1 cellular context compared by ENCODE assay signal in the genomic region with DNA sequence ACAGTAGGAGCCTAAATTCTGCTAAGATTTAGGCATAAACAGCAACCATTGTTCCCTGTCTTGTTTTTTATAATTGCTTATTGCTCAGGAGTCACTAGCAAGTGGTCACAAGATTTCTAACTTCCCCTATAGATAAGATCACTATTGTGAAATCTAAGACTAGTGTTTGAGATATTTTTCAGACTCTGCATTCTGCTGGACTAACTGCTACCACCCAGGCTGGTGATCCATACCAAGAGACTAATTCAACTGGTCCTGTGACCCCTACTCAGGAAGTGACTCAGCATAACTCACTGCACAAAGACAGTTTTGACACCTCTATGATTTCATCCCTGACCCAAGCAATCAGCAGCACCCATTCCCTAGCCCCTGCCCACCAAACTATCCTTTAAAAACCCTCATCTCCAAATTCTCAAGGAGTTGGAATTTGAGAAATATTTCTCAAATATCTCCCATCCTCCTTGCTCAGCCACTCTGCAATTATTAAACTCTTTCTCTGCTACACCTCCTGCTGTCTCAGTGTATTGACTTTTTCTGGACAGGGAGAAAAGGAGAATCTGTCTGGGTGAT.
TF ChIP-seq lines count a peak whose summit lies in the region.

No MANE protein-coding gene starts in this region.

TF ChIP-seq in K562, 482 proteins besides CTCF, POLR2A, EP300 and RAD21 (continues in another document):
- TF ChIP-seq, protein P1, sequence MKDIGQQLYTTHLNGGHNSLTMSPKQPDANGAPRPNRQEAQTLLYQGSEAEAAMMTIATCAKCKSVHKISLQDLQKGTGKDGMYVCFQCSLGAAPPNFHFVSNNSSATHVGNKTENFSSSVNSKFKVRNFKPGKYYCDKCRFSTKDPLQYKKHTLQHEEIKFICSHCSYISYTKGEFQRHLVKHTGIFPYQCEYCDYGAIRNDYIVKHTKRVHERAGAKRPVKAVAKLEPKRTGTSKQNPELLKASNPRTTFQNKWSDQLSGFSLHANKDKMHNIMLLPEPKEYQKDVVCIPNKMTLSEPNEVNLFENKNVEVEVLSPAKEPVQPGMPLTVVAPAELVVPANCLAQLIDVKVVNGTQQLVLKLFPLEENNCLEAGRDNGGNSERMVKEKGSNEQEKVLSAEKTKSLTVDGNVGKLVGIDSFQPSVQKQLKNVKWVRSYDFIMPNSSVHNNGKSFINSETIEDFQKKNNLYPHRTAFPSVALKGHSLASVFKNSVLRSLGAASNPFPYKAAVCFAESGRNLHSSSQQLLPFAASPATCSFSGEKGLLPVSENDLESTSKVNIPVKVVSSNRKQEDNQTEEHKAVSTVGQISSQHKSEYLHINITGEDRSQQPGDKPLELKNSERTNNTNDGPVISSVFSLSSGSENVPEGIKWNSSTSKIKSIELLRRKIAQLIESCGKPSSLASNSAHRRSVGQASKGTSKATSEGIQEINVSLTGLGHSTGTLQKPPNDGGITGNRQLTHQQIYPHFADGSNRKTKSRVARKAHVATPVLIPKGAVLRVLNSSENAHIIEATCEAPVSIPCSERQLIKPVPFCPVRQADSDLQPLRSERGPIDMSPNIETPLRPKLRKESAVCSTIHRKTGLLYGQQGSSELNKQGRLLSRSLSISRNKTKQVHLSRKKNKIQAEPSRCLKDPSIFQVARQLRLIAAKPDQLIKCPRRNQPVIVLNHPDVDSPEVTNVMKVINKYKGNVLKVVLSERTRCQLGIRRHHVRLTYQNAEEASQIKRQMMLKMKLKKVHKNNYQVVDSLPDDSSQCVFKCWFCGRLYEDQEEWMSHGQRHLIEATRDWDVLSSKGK (CRISPR knock-in tag; IDR thresholded peaks at IDR 0.05) = no peak
- TF ChIP-seq CEBPB (tag; IDR thresholded peaks at IDR 0.05) = peak; percentile 98
- TF ChIP-seq, protein P2, sequence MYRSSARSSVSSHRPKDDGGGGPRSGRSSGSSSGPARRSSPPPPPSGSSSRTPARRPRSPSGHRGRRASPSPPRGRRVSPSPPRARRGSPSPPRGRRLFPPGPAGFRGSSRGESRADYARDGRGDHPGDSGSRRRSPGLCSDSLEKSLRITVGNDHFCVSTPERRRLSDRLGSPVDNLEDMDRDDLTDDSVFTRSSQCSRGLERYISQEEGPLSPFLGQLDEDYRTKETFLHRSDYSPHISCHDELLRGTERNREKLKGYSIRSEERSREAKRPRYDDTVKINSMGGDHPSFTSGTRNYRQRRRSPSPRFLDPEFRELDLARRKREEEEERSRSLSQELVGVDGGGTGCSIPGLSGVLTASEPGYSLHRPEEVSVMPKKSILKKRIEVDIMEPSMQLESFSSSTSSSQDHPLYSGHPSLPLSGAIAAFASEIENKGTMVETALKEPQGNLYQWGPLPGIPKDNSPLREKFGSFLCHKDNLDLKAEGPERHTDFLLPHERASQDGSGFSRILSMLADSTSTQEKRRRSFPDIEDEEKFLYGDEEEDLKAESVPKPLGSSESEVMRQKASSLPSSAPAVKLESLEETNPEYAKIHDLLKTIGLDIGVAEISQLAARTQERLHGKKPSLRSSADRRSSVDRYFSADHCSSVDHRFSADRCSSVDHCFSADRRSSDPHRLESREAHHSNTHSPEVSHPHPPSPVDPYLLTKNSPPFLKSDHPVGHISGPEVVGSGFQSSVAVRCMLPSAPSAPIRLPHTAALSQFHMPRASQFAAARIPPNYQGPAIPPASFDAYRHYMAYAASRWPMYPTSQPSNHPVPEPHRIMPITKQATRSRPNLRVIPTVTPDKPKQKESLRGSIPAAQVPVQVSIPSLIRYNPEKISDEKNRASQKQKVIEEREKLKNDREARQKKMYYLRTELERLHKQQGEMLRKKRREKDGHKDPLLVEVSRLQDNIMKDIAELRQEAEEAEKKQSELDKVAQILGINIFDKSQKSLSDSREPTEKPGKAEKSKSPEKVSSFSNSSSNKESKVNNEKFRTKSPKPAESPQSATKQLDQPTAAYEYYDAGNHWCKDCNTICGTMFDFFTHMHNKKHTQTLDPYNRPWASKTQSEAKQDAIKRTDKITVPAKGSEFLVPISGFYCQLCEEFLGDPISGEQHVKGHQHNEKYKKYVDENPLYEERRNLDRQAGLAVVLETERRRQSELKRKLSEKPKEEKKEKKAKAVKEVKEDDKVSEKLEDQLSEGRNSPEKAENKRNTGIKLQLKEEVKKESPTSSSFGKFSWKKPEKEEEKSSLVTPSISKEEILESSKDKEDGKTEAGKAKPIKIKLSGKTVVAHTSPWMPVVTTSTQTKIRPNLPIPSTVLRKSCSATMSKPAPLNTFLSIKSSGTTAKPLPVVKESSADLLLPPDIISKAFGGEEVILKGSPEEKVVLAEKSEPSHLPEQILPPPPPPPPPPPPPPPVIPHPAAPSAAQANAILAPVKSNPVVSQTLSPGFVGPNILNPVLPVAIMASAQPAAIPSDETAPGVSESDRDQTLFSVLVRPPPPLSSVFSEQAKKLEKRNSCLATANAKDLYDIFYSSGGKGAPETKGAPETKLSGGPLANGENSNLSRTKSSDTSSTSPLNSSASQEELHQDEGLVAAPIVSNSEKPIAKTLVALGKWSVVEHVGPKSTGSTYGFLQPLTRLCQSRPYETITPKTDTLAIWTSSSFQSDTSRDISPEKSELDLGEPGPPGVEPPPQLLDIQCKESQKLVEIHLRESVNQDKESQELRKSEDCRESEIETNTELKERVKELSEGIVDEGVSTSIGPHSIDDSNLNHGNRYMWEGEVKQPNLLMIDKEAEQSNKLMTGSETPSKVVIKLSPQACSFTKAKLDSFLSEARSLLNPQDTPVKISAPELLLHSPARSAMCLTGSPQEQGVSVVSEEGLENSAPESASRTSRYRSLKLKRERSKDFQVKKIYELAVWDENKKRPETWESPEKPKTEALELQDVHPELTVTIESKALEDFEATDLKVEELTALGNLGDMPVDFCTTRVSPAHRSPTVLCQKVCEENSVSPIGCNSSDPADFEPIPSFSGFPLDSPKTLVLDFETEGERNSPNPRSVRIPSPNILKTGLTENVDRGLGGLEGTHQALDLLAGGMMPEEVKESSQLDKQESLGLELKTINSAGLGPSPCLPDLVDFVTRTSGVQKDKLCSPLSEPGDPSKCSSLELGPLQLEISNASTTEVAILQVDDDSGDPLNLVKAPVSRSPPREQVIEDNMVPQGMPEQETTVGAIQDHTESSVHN (IDR thresholded peaks at IDR 0.05; ENCODE audit: borderline replicate concordance in 1 of 2, low read depth in 1 of 2) = peak in 1 of 2 experiments; percentile 67; a peak in 1 of 4 replicates
- TF ChIP-seq, protein P3, sequence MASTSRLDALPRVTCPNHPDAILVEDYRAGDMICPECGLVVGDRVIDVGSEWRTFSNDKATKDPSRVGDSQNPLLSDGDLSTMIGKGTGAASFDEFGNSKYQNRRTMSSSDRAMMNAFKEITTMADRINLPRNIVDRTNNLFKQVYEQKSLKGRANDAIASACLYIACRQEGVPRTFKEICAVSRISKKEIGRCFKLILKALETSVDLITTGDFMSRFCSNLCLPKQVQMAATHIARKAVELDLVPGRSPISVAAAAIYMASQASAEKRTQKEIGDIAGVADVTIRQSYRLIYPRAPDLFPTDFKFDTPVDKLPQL (IDR thresholded peaks at IDR 0.05; ENCODE audit: extremely low read depth, insufficient read length) = no peak
- 0 out of 2 replicates have a peak, but pooled peaks have one; percentile 21 for TF ChIP-seq NFRKB (IDR thresholded peaks at IDR 0.05; ENCODE audit: low read depth)
- TF ChIP-seq DPF2 (IDR thresholded peaks at IDR 0.05) = peak; percentile 77
- no peak for TF ChIP-seq SAFB (IDR thresholded peaks at IDR 0.05; ENCODE audit: borderline replicate concordance, low read depth, low read length)
- no peak; the same call in 1 of the 2 replicates for TF ChIP-seq SMARCA5 (IDR thresholded peaks at IDR 0.05)
- peak; percentile 71 for TF ChIP-seq NFE2L1 (tag; IDR thresholded peaks at IDR 0.05; ENCODE audit: borderline replicate concordance, low read depth)
- no peak for TF ChIP-seq ZNF282 (CRISPR knock-in tag; IDR thresholded peaks at IDR 0.05)
- TF ChIP-seq EHMT2 (IDR thresholded peaks at IDR 0.05) = peak; percentile 70; the same call in 1 of the 2 replicates
- TF ChIP-seq ESRRB (CRISPR knock-in tag; IDR thresholded peaks at IDR 0.05; ENCODE audit: borderline replicate concordance) = no peak
- TF ChIP-seq SMARCE1 (IDR thresholded peaks at IDR 0.05) = peak; percentile 82; the same call in 1 of the 2 replicates
- no peak for TF ChIP-seq POLR2H (tag; IDR thresholded peaks at IDR 0.05; ENCODE audit: low read depth)
- TF ChIP-seq, protein P4, sequence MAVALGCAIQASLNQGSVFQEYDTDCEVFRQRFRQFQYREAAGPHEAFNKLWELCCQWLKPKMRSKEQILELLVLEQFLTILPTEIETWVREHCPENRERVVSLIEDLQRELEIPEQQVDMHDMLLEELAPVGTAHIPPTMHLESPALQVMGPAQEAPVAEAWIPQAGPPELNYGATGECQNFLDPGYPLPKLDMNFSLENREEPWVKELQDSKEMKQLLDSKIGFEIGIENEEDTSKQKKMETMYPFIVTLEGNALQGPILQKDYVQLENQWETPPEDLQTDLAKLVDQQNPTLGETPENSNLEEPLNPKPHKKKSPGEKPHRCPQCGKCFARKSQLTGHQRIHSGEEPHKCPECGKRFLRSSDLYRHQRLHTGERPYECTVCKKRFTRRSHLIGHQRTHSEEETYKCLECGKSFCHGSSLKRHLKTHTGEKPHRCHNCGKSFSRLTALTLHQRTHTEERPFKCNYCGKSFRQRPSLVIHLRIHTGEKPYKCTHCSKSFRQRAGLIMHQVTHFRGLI (CRISPR knock-in tag; IDR thresholded peaks at IDR 0.05) = no peak
- TF ChIP-seq BHLHE40 (IDR thresholded peaks at IDR 0.05; ENCODE audit: low read length) = no peak
- peak; percentile 68; the same call in 1 of the 2 replicates for TF ChIP-seq CBX1 (IDR thresholded peaks at IDR 0.05; ENCODE audit: low read depth)
- TF ChIP-seq, protein P5, sequence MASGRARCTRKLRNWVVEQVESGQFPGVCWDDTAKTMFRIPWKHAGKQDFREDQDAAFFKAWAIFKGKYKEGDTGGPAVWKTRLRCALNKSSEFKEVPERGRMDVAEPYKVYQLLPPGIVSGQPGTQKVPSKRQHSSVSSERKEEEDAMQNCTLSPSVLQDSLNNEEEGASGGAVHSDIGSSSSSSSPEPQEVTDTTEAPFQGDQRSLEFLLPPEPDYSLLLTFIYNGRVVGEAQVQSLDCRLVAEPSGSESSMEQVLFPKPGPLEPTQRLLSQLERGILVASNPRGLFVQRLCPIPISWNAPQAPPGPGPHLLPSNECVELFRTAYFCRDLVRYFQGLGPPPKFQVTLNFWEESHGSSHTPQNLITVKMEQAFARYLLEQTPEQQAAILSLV (tag; IDR thresholded peaks at IDR 0.05) = 0 out of 2 replicates have a peak, but pooled peaks have one; percentile 51
- no peak for TF ChIP-seq U2AF1 (optimal IDR thresholded peaks at IDR 0.05; ENCODE audit: low read depth, low read length)
- no peak for TF ChIP-seq KAT7 (CRISPR knock-in tag; IDR thresholded peaks at IDR 0.05; ENCODE audit: borderline replicate concordance)
- no peak for TF ChIP-seq ZZZ3 (IDR thresholded peaks at IDR 0.05)
- peak; percentile 37; the same call in 1 of the 2 replicates for TF ChIP-seq MTA1 (IDR thresholded peaks at IDR 0.05; ENCODE audit: borderline replicate concordance)
- TF ChIP-seq TRIM28 (IDR thresholded peaks at IDR 0.05) = peak; percentile 97
- TF ChIP-seq, protein P6, sequence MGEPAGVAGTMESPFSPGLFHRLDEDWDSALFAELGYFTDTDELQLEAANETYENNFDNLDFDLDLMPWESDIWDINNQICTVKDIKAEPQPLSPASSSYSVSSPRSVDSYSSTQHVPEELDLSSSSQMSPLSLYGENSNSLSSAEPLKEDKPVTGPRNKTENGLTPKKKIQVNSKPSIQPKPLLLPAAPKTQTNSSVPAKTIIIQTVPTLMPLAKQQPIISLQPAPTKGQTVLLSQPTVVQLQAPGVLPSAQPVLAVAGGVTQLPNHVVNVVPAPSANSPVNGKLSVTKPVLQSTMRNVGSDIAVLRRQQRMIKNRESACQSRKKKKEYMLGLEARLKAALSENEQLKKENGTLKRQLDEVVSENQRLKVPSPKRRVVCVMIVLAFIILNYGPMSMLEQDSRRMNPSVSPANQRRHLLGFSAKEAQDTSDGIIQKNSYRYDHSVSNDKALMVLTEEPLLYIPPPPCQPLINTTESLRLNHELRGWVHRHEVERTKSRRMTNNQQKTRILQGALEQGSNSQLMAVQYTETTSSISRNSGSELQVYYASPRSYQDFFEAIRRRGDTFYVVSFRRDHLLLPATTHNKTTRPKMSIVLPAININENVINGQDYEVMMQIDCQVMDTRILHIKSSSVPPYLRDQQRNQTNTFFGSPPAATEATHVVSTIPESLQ (CRISPR knock-in tag; IDR thresholded peaks at IDR 0.05) = no peak
- no peak for TF ChIP-seq SP1 (CRISPR knock-in tag; IDR thresholded peaks at IDR 0.05)
- TF ChIP-seq TRIM24 (IDR thresholded peaks at IDR 0.05) = peak; percentile 98
- no peak for TF ChIP-seq ZNF133 (CRISPR knock-in tag; IDR thresholded peaks at IDR 0.05)
- peak; percentile 77 for TF ChIP-seq ARID1B (IDR thresholded peaks at IDR 0.05)
- TF ChIP-seq, protein P7, sequence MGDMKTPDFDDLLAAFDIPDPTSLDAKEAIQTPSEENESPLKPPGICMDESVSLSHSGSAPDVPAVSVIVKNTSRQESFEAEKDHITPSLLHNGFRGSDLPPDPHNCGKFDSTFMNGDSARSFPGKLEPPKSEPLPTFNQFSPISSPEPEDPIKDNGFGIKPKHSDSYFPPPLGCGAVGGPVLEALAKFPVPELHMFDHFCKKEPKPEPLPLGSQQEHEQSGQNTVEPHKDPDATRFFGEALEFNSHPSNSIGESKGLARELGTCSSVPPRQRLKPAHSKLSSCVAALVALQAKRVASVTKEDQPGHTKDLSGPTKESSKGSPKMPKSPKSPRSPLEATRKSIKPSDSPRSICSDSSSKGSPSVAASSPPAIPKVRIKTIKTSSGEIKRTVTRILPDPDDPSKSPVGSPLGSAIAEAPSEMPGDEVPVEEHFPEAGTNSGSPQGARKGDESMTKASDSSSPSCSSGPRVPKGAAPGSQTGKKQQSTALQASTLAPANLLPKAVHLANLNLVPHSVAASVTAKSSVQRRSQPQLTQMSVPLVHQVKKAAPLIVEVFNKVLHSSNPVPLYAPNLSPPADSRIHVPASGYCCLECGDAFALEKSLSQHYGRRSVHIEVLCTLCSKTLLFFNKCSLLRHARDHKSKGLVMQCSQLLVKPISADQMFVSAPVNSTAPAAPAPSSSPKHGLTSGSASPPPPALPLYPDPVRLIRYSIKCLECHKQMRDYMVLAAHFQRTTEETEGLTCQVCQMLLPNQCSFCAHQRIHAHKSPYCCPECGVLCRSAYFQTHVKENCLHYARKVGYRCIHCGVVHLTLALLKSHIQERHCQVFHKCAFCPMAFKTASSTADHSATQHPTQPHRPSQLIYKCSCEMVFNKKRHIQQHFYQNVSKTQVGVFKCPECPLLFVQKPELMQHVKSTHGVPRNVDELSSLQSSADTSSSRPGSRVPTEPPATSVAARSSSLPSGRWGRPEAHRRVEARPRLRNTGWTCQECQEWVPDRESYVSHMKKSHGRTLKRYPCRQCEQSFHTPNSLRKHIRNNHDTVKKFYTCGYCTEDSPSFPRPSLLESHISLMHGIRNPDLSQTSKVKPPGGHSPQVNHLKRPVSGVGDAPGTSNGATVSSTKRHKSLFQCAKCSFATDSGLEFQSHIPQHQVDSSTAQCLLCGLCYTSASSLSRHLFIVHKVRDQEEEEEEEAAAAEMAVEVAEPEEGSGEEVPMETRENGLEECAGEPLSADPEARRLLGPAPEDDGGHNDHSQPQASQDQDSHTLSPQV (IDR thresholded peaks at IDR 0.05) = peak; percentile 57; the same call in 1 of the 2 replicates
- no peak for TF ChIP-seq HDAC8 (tag; IDR thresholded peaks at IDR 0.05)
- TF ChIP-seq PTBP1 (IDR thresholded peaks at IDR 0.05; ENCODE audit: low read depth, low read length) = no peak
- TF ChIP-seq ZNF316 (IDR thresholded peaks at IDR 0.05) = peak; percentile 89
- TF ChIP-seq NCOA4 (IDR thresholded peaks at IDR 0.05; ENCODE audit: partially characterized antibody) = no peak
- TF ChIP-seq, protein P8, sequence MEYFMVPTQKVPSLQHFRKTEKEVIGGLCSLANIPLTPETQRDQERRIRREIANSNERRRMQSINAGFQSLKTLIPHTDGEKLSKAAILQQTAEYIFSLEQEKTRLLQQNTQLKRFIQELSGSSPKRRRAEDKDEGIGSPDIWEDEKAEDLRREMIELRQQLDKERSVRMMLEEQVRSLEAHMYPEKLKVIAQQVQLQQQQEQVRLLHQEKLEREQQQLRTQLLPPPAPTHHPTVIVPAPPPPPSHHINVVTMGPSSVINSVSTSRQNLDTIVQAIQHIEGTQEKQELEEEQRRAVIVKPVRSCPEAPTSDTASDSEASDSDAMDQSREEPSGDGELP (CRISPR knock-in tag; IDR thresholded peaks at IDR 0.05; ENCODE audit: borderline replicate concordance) = no peak
- no peak for TF ChIP-seq ZNF140 (CRISPR knock-in tag; IDR thresholded peaks at IDR 0.05)
